In the genomic region with DNA sequence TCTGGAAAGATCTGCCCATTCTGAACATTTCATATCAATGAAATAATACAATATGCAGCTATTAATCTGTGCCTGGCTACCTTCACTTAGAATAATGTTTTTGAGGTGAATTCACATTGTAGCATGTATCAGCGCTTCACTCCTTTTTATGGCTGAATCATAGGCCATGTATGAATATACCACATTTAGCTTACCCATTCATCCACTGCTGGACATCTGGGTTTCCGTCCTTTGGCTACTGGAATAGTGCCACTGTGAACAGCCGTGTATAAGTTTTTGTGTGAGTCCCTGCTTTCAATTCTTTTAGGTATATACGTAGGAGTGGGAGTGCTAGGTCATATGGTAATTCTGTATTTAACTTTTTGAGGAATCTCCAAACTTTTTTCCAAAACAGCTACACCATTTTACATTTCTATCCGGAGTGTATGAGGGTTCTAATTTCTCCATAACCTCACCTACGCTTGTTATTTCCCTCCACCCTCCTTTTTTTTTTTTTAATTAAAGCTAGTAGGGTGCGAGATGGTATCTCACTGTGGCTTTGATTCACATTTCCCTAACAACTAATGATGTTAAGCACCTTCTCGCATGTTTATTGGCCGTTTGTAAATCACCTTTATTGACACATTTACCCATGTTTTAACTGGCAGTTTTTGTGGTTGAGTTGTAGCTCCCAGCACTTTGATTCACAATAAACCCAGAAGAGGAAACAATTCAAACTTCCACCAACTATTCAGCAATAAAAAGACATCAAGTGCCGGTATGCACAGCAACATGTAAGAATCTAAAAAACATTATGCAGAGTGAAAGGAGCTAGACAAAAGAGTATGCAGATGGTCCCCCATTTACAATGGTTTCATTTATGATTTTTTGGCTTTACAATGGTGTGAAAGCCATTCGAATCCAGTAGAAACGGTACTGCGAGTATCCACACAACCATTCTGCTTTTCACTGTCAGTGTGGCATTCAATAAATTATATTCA, we compare ENCODE assay signal across 12 cellular contexts. TPM values are rescaled to one million over a fixed set of nuclear protein-coding genes. Genes with fewer than 3 reads are reported as not detected.
DNase-seq lines count a peak whose midpoint lies in the region; ATAC-seq, FAIRE-seq and TF ChIP-seq lines count a peak whose summit lies in the region.
"Had no signal": no experiment of that assay in that cellular context is flagged by ENCODE, and none has a peak within 500 bp of the region (broad histone marks: within the 10 kb centered on the region; RNA-seq: fewer than 3 reads in every experiment).

No MANE protein-coding gene starts in this region.

- peak overlapping the region; percentile 16; the same call in 1 of the 2 replicates for H3K4me2 ChIP-seq in GM23338
- H3K4me2 ChIP-seq in OCI-LY7 (ENCODE audit: low read length) = no peak overlapping the region

- H3K27ac Mint-ChIP-seq in GM23338 = peak overlapping the region; percentile 39
- peak overlapping the region; percentile 88 for H3K27ac Mint-ChIP-seq in T-helper 2 cell treated with Interferon-gamma antibody and Interleukin-4, amounts not matched to agents 5 μg/mL and 100 μg/mL, for 36 hours

- H3K9me3 ChIP-seq in skeletal muscle tissue (ENCODE audit: control insufficient read depth in 3 of 3, low read length in 3 of 3) = no peaks in the 10 kb centered on the region
- H3K9me3 ChIP-seq in OCI-LY7 (ENCODE audit: low read length) = no peaks in the 10 kb centered on the region
- H3K9me3 ChIP-seq: right lobe of liver had no signal

- peak overlapping the region in 1 of 3 donors; percentile 20 for H3K9ac ChIP-seq in skeletal muscle tissue (ENCODE audit: low read depth in 1 of 3, low read length in 3 of 3)

- FAIRE-seq in colon (lab: Jason Lieb, UNC) = peak; percentile 62

- CTCF ChIA-PET in OCI-LY7 (lab: Charles Lee; ENCODE audit: unreplicated experiment) = no interaction called here

- no peaks in the 10 kb centered on the region for H3K9me3 Mint-ChIP-seq in GM23338
- no peaks in the 10 kb centered on the region for H3K9me3 Mint-ChIP-seq in T-helper 2 cell treated with Interferon-gamma antibody and Interleukin-4, amounts not matched to agents 5 μg/mL and 100 μg/mL, for 36 hours

- H3K79me2 ChIP-seq in GM23338 (replicated peaks; ENCODE audit: insufficient read depth) = peaks cover 100% of the 10 kb centered on the region
- peaks cover 49% of the 10 kb centered on the region; the same call in 1 of the 2 replicates for H3K79me2 ChIP-seq in OCI-LY7 (ENCODE audit: insufficient read depth, low read depth, low read length)

- H3K27me3 ChIP-seq in GM23338 (ENCODE audit: insufficient read depth) = no peaks in the 10 kb centered on the region
- no peaks in the 10 kb centered on the region for H3K27me3 ChIP-seq in skeletal muscle tissue (ENCODE audit: control insufficient read depth in 3 of 3, insufficient read depth in 3 of 3, low read length in 3 of 3)
- H3K27me3 ChIP-seq: right lobe of liver had no signal

- DNase-seq in GM23338 (ENCODE audit: low spot score) (no peak), posterior cingulate gyrus (no peak), OCI-LY7 (ENCODE audit: low spot score) (no peak)
- no peak for DNase-seq in T-helper 2 cell treated with Interferon-gamma antibody and Interleukin-4, amounts not matched to agents 5 μg/mL and 100 μg/mL, for 36 hours (ENCODE audit: low spot score)
- DNase-seq: DMS53, midbrain, NCI-H2081, right lobe of liver had no signal

- H3K4me3 Mint-ChIP-seq in GM23338 = no peak overlapping the region
- peak overlapping the region; percentile 90 for H3K4me3 Mint-ChIP-seq in T-helper 2 cell treated with Interferon-gamma antibody and Interleukin-4, amounts not matched to agents 5 μg/mL and 100 μg/mL, for 36 hours

- H3K9me2 ChIP-seq in GM23338 (ENCODE audit: insufficient read depth) = peaks cover 11% of the 10 kb centered on the region
- H3K9me2 ChIP-seq in OCI-LY7 (ENCODE audit: insufficient read depth, low read length) = no peaks in the 10 kb centered on the region

- no TSS peak for BruUV-seq in OCI-LY7 (replicated peaks; lab: Mats Ljungman, UMichigan)

- H3K36me3 Mint-ChIP-seq in GM23338 (ENCODE audit: low read depth) = no peaks in the 10 kb centered on the region; the same call in 2 of the 3 replicates
- peaks cover 70% of the 10 kb centered on the region for H3K36me3 Mint-ChIP-seq in T-helper 2 cell treated with Interferon-gamma antibody and Interleukin-4, amounts not matched to agents 5 μg/mL and 100 μg/mL, for 36 hours (ENCODE audit: low read depth)

- H3F3A ChIP-seq in GM23338 (replicated peaks; ENCODE audit: low read depth) = no peaks in the 10 kb centered on the region

- no peak; the same call in 2 of the 3 replicates for ATAC-seq in GM23338
- no peak for ATAC-seq in HG03457 (IDR thresholded peaks at IDR 0.05; ENCODE audit: unreplicated experiment)
- ATAC-seq: Panc1 had no signal

- peaks cover 24% of the 10 kb centered on the region for H4K20me1 ChIP-seq in GM23338 (replicated peaks; ENCODE audit: insufficient read depth)
- no peaks in the 10 kb centered on the region; the same call in 1 of the 2 replicates for H4K20me1 ChIP-seq in OCI-LY7 (ENCODE audit: insufficient read depth, low read length)

- H3K27ac ChIP-seq in GM23338 (ENCODE audit: low read depth) (no peak overlapping the region), skeletal muscle tissue (ENCODE audit: low read depth, low read length) (peak overlapping the region; percentile 59), OCI-LY7 (ENCODE audit: low read depth, low read length, poor library complexity, severe bottlenecking) (no peak overlapping the region)
- H3K27ac ChIP-seq: right lobe of liver had no signal

- H3K4me1 Mint-ChIP-seq in GM23338 = peaks cover 62% of the 10 kb centered on the region
- H3K4me1 Mint-ChIP-seq in T-helper 2 cell treated with Interferon-gamma antibody and Interleukin-4, amounts not matched to agents 5 μg/mL and 100 μg/mL, for 36 hours (ENCODE audit: low read depth) = peaks cover 87% of the 10 kb centered on the region

- TF ChIP-seq CTCF in GM23338 (conservative IDR thresholded peaks at IDR 0.05; ENCODE audit: low read depth in 2 of 2) (no peak), OCI-LY7 (conservative IDR thresholded peaks at IDR 0.05; ENCODE audit: low read length) (no peak)

- H3K4me3 ChIP-seq in GM23338 (no peak overlapping the region), skeletal muscle tissue (ENCODE audit: low read length in 3 of 3) (peak overlapping the region in 1 of 3 donors; percentile 49), OCI-LY7 (ENCODE audit: low read depth, low read length, poor library complexity, severe bottlenecking) (no peak overlapping the region)
- H3K4me3 ChIP-seq: right lobe of liver had no signal

- POLR2A ChIA-PET in OCI-LY7 (lab: Charles Lee) = interaction anchor here (0.6 to 1.1 kb wide), 6 partner anchors 9 to 52 kb away, joined by 3 to 6 read pairs (median 3); no protein-coding TSS in a partner anchor

- H3K4me1 ChIP-seq in GM23338 (ENCODE audit: insufficient read depth) = peaks cover 52% of the 10 kb centered on the region
- peaks cover 49 to 54% (median 53%) of the 10 kb centered on the region in 3 donors for H3K4me1 ChIP-seq in skeletal muscle tissue (ENCODE audit: control insufficient read depth in 3 of 3, insufficient read depth in 3 of 3, low read length in 3 of 3)
- peaks cover 33% of the 10 kb centered on the region for H3K4me1 ChIP-seq in OCI-LY7 (ENCODE audit: insufficient read depth, low read length, poor library complexity, severe bottlenecking)
- H3K4me1 ChIP-seq: right lobe of liver had no signal

- H2AFZ ChIP-seq in GM23338 (no peak overlapping the region), OCI-LY7 (ENCODE audit: low read length) (no peak overlapping the region)

- intact Hi-C loops in posterior cingulate gyrus (cut with DNase I) = loop anchor here (5.0 kb wide), 1 partner anchor 37 kb away; no protein-coding TSS in a partner anchor
- intact Hi-C loops in OCI-LY7 (cut with micrococcal nuclease; ENCODE audit: unreplicated experiment) = no loop called here

- no peaks in the 10 kb centered on the region for H3K27me3 Mint-ChIP-seq in GM23338 (ENCODE audit: insufficient read depth, low read depth, poor library complexity)
- H3K27me3 Mint-ChIP-seq in T-helper 2 cell treated with Interferon-gamma antibody and Interleukin-4, amounts not matched to agents 5 μg/mL and 100 μg/mL, for 36 hours (ENCODE audit: low read depth) = no peaks in the 10 kb centered on the region

- H3K36me3 ChIP-seq in GM23338 (ENCODE audit: insufficient read depth) = no peaks in the 10 kb centered on the region
- H3K36me3 ChIP-seq in skeletal muscle tissue (ENCODE audit: control insufficient read depth in 3 of 3, insufficient read depth in 3 of 3, low read length in 3 of 3) = no peaks in the 10 kb centered on the region
- no peaks in the 10 kb centered on the region for H3K36me3 ChIP-seq in OCI-LY7 (ENCODE audit: insufficient read depth, low read length)
- H3K36me3 ChIP-seq: right lobe of liver had no signal

TF ChIP-seq in GM23338, 12 proteins besides CTCF, POLR2A, EP300 and RAD21:
- TF ChIP-seq NANOG (IDR thresholded peaks at IDR 0.05; ENCODE audit: borderline replicate concordance) = no peak
- 0 out of 2 replicates have a peak, but pooled peaks have one; percentile 41 for TF ChIP-seq CREB1 (CRISPR knock-in tag; IDR thresholded peaks at IDR 0.05; ENCODE audit: low read depth)
- no peak for TF ChIP-seq ZNF114 (CRISPR knock-in tag; IDR thresholded peaks at IDR 0.05)

RNA-seq across cellular contexts. Expression of gene SEMA4D, which starts 8.1 kb away (rescaled TPM):
- 48.0 and 63.0 TPM in 2 replicates for total RNA-seq in GM23338 (2014; rRNA removed; shearing (Covaris generic))
- polyA plus RNA-seq in GM23338 (2016; fragmentation: Nextera tagmentation; extraction: Ambion mirVana) = 17.1 and 19.3 TPM in 2 replicates
- 14.6 TPM for total RNA-seq in skeletal muscle tissue
- total RNA-seq in OCI-LY7 (2014; rRNA removed; shearing (Covaris generic)) = 28.5 and 33.7 TPM in 2 replicates
- 52.8 and 60.5 TPM in 2 replicates for total RNA-seq in OCI-LY7 (2022)
